Comparison of ENCODE assay signal across 8 cellular contexts in genomic region chr17:77450742-77451270, GRCh38.
DNase-seq lines count a peak whose midpoint lies in the region; ATAC-seq and TF ChIP-seq lines count a peak whose summit lies in the region.

No MANE protein-coding gene starts in this region.

- TF ChIP-seq POLR2A in sigmoid colon (IDR thresholded peaks at IDR 0.05), result no peak

- peak overlapping the region; percentile 95 to 99 (median 96) for H3K27ac ChIP-seq in sigmoid colon

- TF ChIP-seq CTCF in GM12864 (IDR thresholded peaks at IDR 0.05; ENCODE audit: low read depth, low read length, missing control alignments), result no peak
- TF ChIP-seq CTCF in foreskin fibroblast (IDR thresholded peaks at IDR 0.05; ENCODE audit: low read depth, low read length), result no peak
- TF ChIP-seq CTCF in sigmoid colon (IDR thresholded peaks at IDR 0.05), result no peak

- H3K4me1 ChIP-seq in sigmoid colon, result peaks cover 0 to 93% (median 88%) of the 10 kb centered on the region in 4 donors

- intact Hi-C loops in sigmoid colon (cut with DNase I), result no loop called here

- 16 to 18% methylated on average over 11 of the region's 11 CpGs for WGBS in sigmoid colon, 2 donors

- peaks cover 12% of the 10 kb centered on the region for H3K36me3 Mint-ChIP-seq in T-helper 17 cell (ENCODE audit: low read depth)

- H3K27me3 ChIP-seq in sigmoid colon, result no peaks in the 10 kb centered on the region

- peaks cover 62% of the 10 kb centered on the region for H3K4me1 Mint-ChIP-seq in T-helper 17 cell

- peak overlapping the region; percentile 96 for H3K4me3 Mint-ChIP-seq in T-helper 17 cell

- H3K9me3 ChIP-seq in T-helper 17 cell (ENCODE audit: control insufficient read depth, low read length, poor library complexity, severe bottlenecking) (no peaks in the 10 kb centered on the region), sigmoid colon (no peaks in the 10 kb centered on the region)

- peak overlapping the region; percentile 99 for H3K27ac Mint-ChIP-seq in T-helper 17 cell

- TF ChIP-seq EP300 in sigmoid colon (IDR thresholded peaks at IDR 0.05), result no peak

- no peaks in the 10 kb centered on the region for H3K27me3 Mint-ChIP-seq in T-helper 17 cell

- no peak for DNase-seq in GM12864 (ENCODE audit: low read depth)
- DNase-seq in T-helper 17 cell, result no peak
- no peak for DNase-seq in foreskin fibroblast
- no peak for DNase-seq in sigmoid colon
- no peak for DNase-seq in putamen (ENCODE audit: low spot score)
- DNase-seq in activated gamma-delta T cell treated with Interleukin-2 at 50 U/mL for 16 hours, result no peak

- H3K36me3 ChIP-seq in sigmoid colon, result peaks cover 0 to 5% (median 0%) of the 10 kb centered on the region in 4 donors

- H3K4me3 ChIP-seq in GM12864 (ENCODE audit: low read depth, low read length), result peak overlapping the region; percentile 57
- H3K4me3 ChIP-seq in foreskin fibroblast (ENCODE audit: low read depth in 1 of 2, low read length in 2 of 2), result peak overlapping the region; percentile 55 to 71
- peak overlapping the region; percentile 47 to 60 (median 57) for H3K4me3 ChIP-seq in sigmoid colon

- no peak for ATAC-seq in T-helper 17 cell
- ATAC-seq in HG03196 (IDR thresholded peaks at IDR 0.05; ENCODE audit: unreplicated experiment), result no peak
- no peak for ATAC-seq in HG03354 (IDR thresholded peaks at IDR 0.05; ENCODE audit: poor library complexity, severe bottlenecking, unreplicated experiment)
